In the genomic region with DNA sequence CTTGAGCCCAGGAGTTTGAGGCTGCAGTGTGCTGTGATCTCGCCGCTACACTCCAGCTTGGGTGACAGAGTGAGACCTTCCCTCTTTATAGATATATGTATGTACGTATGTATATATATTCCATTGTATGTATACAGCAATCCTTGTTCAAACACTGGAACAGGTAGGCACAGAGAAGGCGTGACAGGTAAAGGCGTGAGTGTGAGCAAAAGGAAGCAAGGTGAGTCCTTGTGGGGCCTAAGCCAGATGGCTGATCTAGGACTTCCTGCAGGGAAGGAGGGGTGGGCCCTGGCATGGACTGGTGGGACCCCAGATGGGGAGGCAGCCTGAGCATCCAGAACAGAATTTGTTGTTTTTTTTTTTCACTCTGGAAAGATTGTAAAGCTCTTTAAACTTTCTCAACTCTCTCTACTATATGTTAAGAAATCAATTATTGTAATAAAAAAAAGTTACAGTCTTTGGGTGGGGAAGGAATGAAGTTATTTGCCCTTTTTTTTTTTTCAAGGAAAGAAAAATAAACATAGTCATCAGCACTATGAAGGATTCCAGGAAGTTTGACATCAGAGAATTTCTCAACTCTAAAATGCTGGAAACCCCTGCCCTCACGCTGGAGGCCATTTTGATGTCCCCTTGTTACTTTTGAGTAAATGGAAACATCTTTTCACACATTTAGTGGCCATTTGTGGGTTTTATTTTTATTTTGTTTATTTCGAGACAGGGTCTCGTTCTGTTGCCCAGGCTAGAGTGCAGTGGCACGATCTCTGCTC, we compare ENCODE assay signal across 9 cellular contexts. TPM values are rescaled to one million over a fixed set of nuclear protein-coding genes. Genes with fewer than 3 reads are reported as not detected.
A peak's percentile ranks its signal among the peaks of the same experiment; 100 is the strongest.
DNase-seq lines count a peak whose midpoint lies in the region; TF ChIP-seq lines count a peak whose summit lies in the region.
"Had no signal": no experiment of that assay in that cellular context is flagged by ENCODE, and none has a peak within 500 bp of the region (broad histone marks: within the 10 kb centered on the region; RNA-seq: fewer than 3 reads in every experiment).

No MANE protein-coding gene starts in this region.

- peak overlapping the region in 3 of 4 donors; percentile 51 to 66 (median 52) for H3K27ac ChIP-seq in Peyer's patch
- H3K27ac ChIP-seq in esophagus squamous epithelium, result peak overlapping the region; percentile 87 to 100 (median 99)
- no peak overlapping the region for H3K27ac ChIP-seq in effector memory CD4-positive, alpha-beta T cell (ENCODE audit: insufficient read depth, low read length, poor library complexity, severe bottlenecking)

- no peak overlapping the region for H3K4me3 ChIP-seq in Peyer's patch
- no peak overlapping the region for H3K4me3 ChIP-seq in esophagus squamous epithelium
- no peak overlapping the region for H3K4me3 ChIP-seq in skeletal muscle cell (ENCODE audit: low read depth, low read length)
- H3K4me3 ChIP-seq in effector memory CD4-positive, alpha-beta T cell (ENCODE audit: insufficient read depth, low read depth, low read length, poor library complexity, severe bottlenecking), result no peak overlapping the region

- H3K36me3 ChIP-seq in Peyer's patch (no peaks in the 10 kb centered on the region), esophagus squamous epithelium (no peaks in the 10 kb centered on the region)
- H3K36me3 ChIP-seq in effector memory CD4-positive, alpha-beta T cell (ENCODE audit: control insufficient read depth, insufficient read depth, low read length), result no peaks in the 10 kb centered on the region

- TF ChIP-seq CTCF in Peyer's patch (IDR thresholded peaks at IDR 0.05), result no peak
- no peak for TF ChIP-seq CTCF in esophagus squamous epithelium (IDR thresholded peaks at IDR 0.05)

- DNase-seq in EL (peak; percentile 84), Peyer's patch (no peak), esophagus squamous epithelium (lab: John Stamatoyannopoulos, UW) (no peak), skeletal muscle cell (ENCODE audit: low read depth) (peak; percentile 64), NCI-H446 treated with DMSO at 0.1 percent for 48 hours (lab: John Stamatoyannopoulos, UW) (no peak), NCI-H1092 (lab: John Stamatoyannopoulos, UW) (no peak)
- DNase-seq in effector memory CD4-positive, alpha-beta T cell, result no peak
- DNase-seq in activated CD8-positive, alpha-beta memory T cell treated with anti-CD3 and anti-CD28 coated beads, Interleukin-2, amount 50 U/mL, for 4 hours, result no peak
- DNase-seq: activated T-cell treated with anti-CD3 and anti-CD28 coated beads, Interleukin-2, amount 50 U/mL, for 1 hour had no signal

- H3K27me3 ChIP-seq in Peyer's patch (no peaks in the 10 kb centered on the region), esophagus squamous epithelium (no peaks in the 10 kb centered on the region)
- no peaks in the 10 kb centered on the region for H3K27me3 ChIP-seq in effector memory CD4-positive, alpha-beta T cell (replicated peaks; ENCODE audit: control insufficient read depth, insufficient read depth, low read length, poor library complexity, severe bottlenecking)

- intact Hi-C loops in esophagus squamous epithelium (cut with DNase I), result no loop called here

- 61 to 67% methylated on average over 9 of the region's 9 CpGs for WGBS in esophagus squamous epithelium, 2 donors

- peaks cover 10 to 46% (median 14%) of the 10 kb centered on the region in 4 donors for H3K4me1 ChIP-seq in Peyer's patch
- peaks cover 42 to 79% (median 55%) of the 10 kb centered on the region in 3 donors for H3K4me1 ChIP-seq in esophagus squamous epithelium
- peaks cover 14% of the 10 kb centered on the region for H3K4me1 ChIP-seq in effector memory CD4-positive, alpha-beta T cell (ENCODE audit: control insufficient read depth, insufficient read depth, low read length, poor library complexity, severe bottlenecking)

- TF ChIP-seq POLR2A in Peyer's patch (IDR thresholded peaks at IDR 0.05) (no peak), esophagus squamous epithelium (IDR thresholded peaks at IDR 0.05) (no peak)

- H3K9me3 ChIP-seq in Peyer's patch (no peaks in the 10 kb centered on the region), esophagus squamous epithelium (no peaks in the 10 kb centered on the region)
- H3K9me3 ChIP-seq in effector memory CD4-positive, alpha-beta T cell (ENCODE audit: control insufficient read depth, low read length), result no peaks in the 10 kb centered on the region

RNA-seq across cellular contexts. Expression of a gene that starts 38.9 kb away (rescaled TPM):
- total RNA-seq in Peyer's patch, result 10 to 100 TPM in 2 of 4 donors, 1 to 10 TPM in 2; 4.4 to 90.8 (median 12.6) TPM
- total RNA-seq in esophagus squamous epithelium, result 10 to 100 TPM in 2 of 4 donors, 1 to 10 TPM in 2; 4.7 to 36.1 (median 12.2) TPM

Comparison
In these comparisons a context has a peak if more than half of its experiments do, and no peak if none do; other contexts are left out.
1. DNase-seq: peak in EL (single experiment) and skeletal muscle cell (single experiment); none in Peyer's patch (0 of 3), esophagus squamous epithelium (single experiment), effector memory CD4-positive, alpha-beta T cell (0 of 3), NCI-H446 treated with DMSO at 0.1 percent for 48 hours (single experiment), NCI-H1092 (single experiment) and activated CD8-positive, alpha-beta memory T cell treated with anti-CD3 and anti-CD28 coated beads, Interleukin-2, amount 50 U/mL, for 4 hours (single experiment).